ENCODE assay signal across 14 cellular contexts in genomic region chr14:64217318-64217717, GRCh38.
DNase-seq lines count a peak whose midpoint lies in the region; ATAC-seq and TF ChIP-seq lines count a peak whose summit lies in the region.
"Had no signal": no experiment of that assay in that cellular context is flagged by ENCODE, and none has a peak within 500 bp of the region (broad histone marks: within the 10 kb centered on the region; RNA-seq: fewer than 3 reads in every experiment).

No MANE protein-coding gene starts in this region.

- H3K9ac ChIP-seq in BLaER1 (peak overlapping the region; percentile 40; the same call in 1 of the 2 replicates), OCI-LY3 (ENCODE audit: low read length) (no peak overlapping the region)

- DNase-seq in left ventricle myocardium superior = no peak
- no peak for DNase-seq in NCI-H128 (lab: John Stamatoyannopoulos, UW; ENCODE audit: unreplicated experiment)
- DNase-seq in SK-N-DZ (ENCODE audit: low spot score) = no peak
- no peak for DNase-seq in effector memory CD4-positive, alpha-beta T cell
- no peak for DNase-seq in stimulated activated naive CD8-positive, alpha-beta T cell treated with anti-CD3 and anti-CD28 coated beads, Interleukin-15, Interleukin-2, amounts not matched to agents 100 U/mL and 50 U/mL, for 24 hours
- DNase-seq: ACHN; activated CD4-positive, alpha-beta T cell treated with anti-CD3 and anti-CD28 coated beads, Interleukin-2, amount 50 U/mL, for 48 hours; NCI-H1436 treated with DMSO at 0.1 percent for 48 hours; NCI-H524; small intestine had no signal

- H3K36me3 ChIP-seq in BLaER1 (peaks cover 60% of the 10 kb centered on the region), OCI-LY3 (replicated peaks; ENCODE audit: low read depth, low read length) (peaks cover 15% of the 10 kb centered on the region)
- peaks cover 93% of the 10 kb centered on the region for H3K36me3 ChIP-seq in effector memory CD4-positive, alpha-beta T cell (ENCODE audit: control insufficient read depth, insufficient read depth, low read length)

- intact Hi-C loops in left ventricle myocardium superior (cut with micrococcal nuclease) = no loop called here

- no peaks in the 10 kb centered on the region for H3K27me3 ChIP-seq in BLaER1
- H3K27me3 ChIP-seq in OCI-LY3 (ENCODE audit: low read depth, low read length) = no peaks in the 10 kb centered on the region
- no peaks in the 10 kb centered on the region for H3K27me3 ChIP-seq in effector memory CD4-positive, alpha-beta T cell (replicated peaks; ENCODE audit: control insufficient read depth, insufficient read depth, low read length, poor library complexity, severe bottlenecking)

- H3K9me3 ChIP-seq in BLaER1 = no peaks in the 10 kb centered on the region
- no peaks in the 10 kb centered on the region for H3K9me3 ChIP-seq in OCI-LY3 (ENCODE audit: insufficient read depth, low read length)
- no peaks in the 10 kb centered on the region for H3K9me3 ChIP-seq in effector memory CD4-positive, alpha-beta T cell (ENCODE audit: control insufficient read depth, low read length)
- H3K9me3 ChIP-seq: neutrophil had no signal

- H3K27ac ChIP-seq in BLaER1 = 0 out of 2 replicates have a peak overlapping the region, but pooled peaks have one; percentile 1
- peak overlapping the region; percentile 63 for H3K27ac ChIP-seq in OCI-LY3 (ENCODE audit: low read length)
- H3K27ac ChIP-seq in effector memory CD4-positive, alpha-beta T cell (ENCODE audit: insufficient read depth, low read length, poor library complexity, severe bottlenecking) = no peak overlapping the region
- H3K27ac ChIP-seq: neutrophil had no signal

- TF ChIP-seq CTCF in OCI-LY3 (IDR thresholded peaks at IDR 0.05; ENCODE audit: low read depth, low read length) = no peak

- H3K79me2 ChIP-seq in OCI-LY3 (ENCODE audit: low read length) = no peaks in the 10 kb centered on the region

- no peak overlapping the region for H2AFZ ChIP-seq in OCI-LY3 (ENCODE audit: low read depth, low read length)

- peak; percentile 46 for ATAC-seq in GM21529 (IDR thresholded peaks at IDR 0.05; ENCODE audit: unreplicated experiment)
- ATAC-seq in left ventricle myocardium superior = peak; percentile 16
- no peak for ATAC-seq in stimulated activated naive CD8-positive, alpha-beta T cell treated with anti-CD3 and anti-CD28 coated beads, Interleukin-15, Interleukin-2, amounts not matched to agents 100 U/mL and 50 U/mL, for 24 hours

- H3K4me2 ChIP-seq in BLaER1 = peak overlapping the region; percentile 68
- peak overlapping the region; percentile 82 for H3K4me2 ChIP-seq in OCI-LY3 (ENCODE audit: low read length)

- H4K20me1 ChIP-seq in BLaER1 (no peaks in the 10 kb centered on the region), OCI-LY3 (ENCODE audit: insufficient read depth, low read length) (no peaks in the 10 kb centered on the region)

- H3K4me1 ChIP-seq in BLaER1 (peaks cover 56% of the 10 kb centered on the region), OCI-LY3 (ENCODE audit: low read length) (peaks cover 27% of the 10 kb centered on the region)
- no peaks in the 10 kb centered on the region for H3K4me1 ChIP-seq in effector memory CD4-positive, alpha-beta T cell (ENCODE audit: control insufficient read depth, insufficient read depth, low read length, poor library complexity, severe bottlenecking)

- H3K4me3 ChIP-seq in BLaER1 = no peak overlapping the region
- peak overlapping the region; percentile 47; the same call in 1 of the 2 replicates for H3K4me3 ChIP-seq in OCI-LY3 (ENCODE audit: low read length)
- H3K4me3 ChIP-seq in effector memory CD4-positive, alpha-beta T cell (ENCODE audit: insufficient read depth, low read depth, low read length, poor library complexity, severe bottlenecking) = no peak overlapping the region
